In the genomic region with DNA sequence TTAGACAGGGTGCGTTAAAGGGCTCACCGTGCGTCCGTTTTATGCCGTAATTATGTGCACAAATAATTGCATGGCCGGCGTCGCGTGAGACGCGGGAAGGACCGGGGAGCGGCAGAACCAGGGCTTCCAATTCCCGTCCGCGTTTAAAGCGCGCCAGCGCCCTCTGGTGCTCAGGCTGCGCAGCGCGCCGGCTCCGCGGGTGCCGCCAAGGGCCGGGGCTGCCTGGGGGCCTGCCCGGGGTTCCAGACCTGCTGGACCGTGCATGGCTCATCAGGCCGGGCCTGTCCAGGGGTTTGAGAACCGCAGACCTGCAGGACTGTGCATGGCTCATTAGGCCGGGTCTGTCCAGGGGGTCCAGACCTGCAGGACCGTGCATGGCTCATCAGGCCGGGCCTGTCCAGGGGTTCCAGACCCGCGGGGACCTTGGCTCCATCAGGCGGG, we compare ENCODE assay signal across 8 cellular contexts.
DNase-seq lines count a peak whose midpoint lies in the region; ATAC-seq, FAIRE-seq and TF ChIP-seq lines count a peak whose summit lies in the region.

No MANE protein-coding gene starts in this region.

- H3K9ac ChIP-seq in endothelial cell of umbilical vein (replicated peaks; ENCODE audit: extremely low read depth, insufficient read depth, low read length), result no peak overlapping the region

- peak overlapping the region; percentile 46 for H2AFZ ChIP-seq in endothelial cell of umbilical vein (ENCODE audit: low read depth, low read length)

- no peak overlapping the region for H3K27ac ChIP-seq in endothelial cell of umbilical vein (ENCODE audit: insufficient read depth, low read depth, low read length)
- H3K27ac ChIP-seq in muscle layer of duodenum (ENCODE audit: low read length), result no peak overlapping the region

- TF ChIP-seq CTCF in endothelial cell of umbilical vein (IDR thresholded peaks at IDR 0.05; ENCODE audit: extremely low read depth in 1 of 2, insufficient read depth in 1 of 2, low read depth in 1 of 2, low read length in 2 of 2), result peak; percentile 77 to 85

- CTCF ChIA-PET in endothelial cell of umbilical vein (lab: Charles Lee), result no interaction called here

- H3K4me2 ChIP-seq in endothelial cell of umbilical vein (ENCODE audit: insufficient read depth, low read length), result peak overlapping the region; percentile 29

- no peaks in the 10 kb centered on the region for H3K79me2 ChIP-seq in endothelial cell of umbilical vein (ENCODE audit: control insufficient read depth, insufficient read depth, low read length)

- H3K36me3 ChIP-seq in endothelial cell of umbilical vein (ENCODE audit: control insufficient read depth in 2 of 2, extremely low read depth in 1 of 2, insufficient read depth in 2 of 2, low read length in 2 of 2) (no peaks in the 10 kb centered on the region), muscle layer of duodenum (ENCODE audit: control insufficient read depth in 1 of 2, insufficient read depth in 2 of 2, low read length in 2 of 2) (no peaks in the 10 kb centered on the region)

- H3K4me1 ChIP-seq in endothelial cell of umbilical vein (ENCODE audit: control insufficient read depth, extremely low read depth, insufficient read depth, low read length) (no peaks in the 10 kb centered on the region), muscle layer of duodenum (ENCODE audit: control insufficient read depth in 1 of 2, insufficient read depth in 2 of 2, low read length in 2 of 2) (peaks cover 0 to 5% of the 10 kb centered on the region in 2 donors)

- no peaks in the 10 kb centered on the region for H3K9me1 ChIP-seq in endothelial cell of umbilical vein (replicated peaks; ENCODE audit: control insufficient read depth, extremely low read depth, insufficient read depth, low read length)

- POLR2A ChIA-PET in endothelial cell of umbilical vein (lab: Charles Lee), result no interaction called here

- intact Hi-C loops in endothelial cell of umbilical vein (cut with micrococcal nuclease), result loop anchor here (1.0 to 5.0 kb wide), 2 partner anchors 514 to 977 kb away; no protein-coding TSS in a partner anchor

- peak; percentile 51 for DNase-seq in GM12892 (ENCODE audit: insufficient read length)
- DNase-seq in NCI-H774 (lab: John Stamatoyannopoulos, UW), result peak; percentile 91
- peak; percentile 31 for DNase-seq in activated CD8-positive, alpha-beta memory T cell treated with anti-CD3 and anti-CD28 coated beads, Interleukin-2, amount 50 U/mL, for 24 hours (ENCODE audit: extremely low read depth)
- peak; percentile 4 for DNase-seq in endothelial cell of umbilical vein (ENCODE audit: low read depth, low spot score)
- DNase-seq in stimulated activated CD8-positive, alpha-beta memory T cell treated with anti-CD3 and anti-CD28 coated beads, Interleukin-7, amount 100 ng/mL, for 1 hour (ENCODE audit: low read depth in 2 of 2), result peak; percentile 62

- H3K27me3 ChIP-seq in endothelial cell of umbilical vein (ENCODE audit: control insufficient read depth in 2 of 2, insufficient read depth in 2 of 2, low read length in 2 of 2) (no peaks in the 10 kb centered on the region), muscle layer of duodenum (ENCODE audit: low read depth, low read length) (no peaks in the 10 kb centered on the region)

- H4K20me1 ChIP-seq in endothelial cell of umbilical vein (replicated peaks; ENCODE audit: control insufficient read depth, extremely low read depth, insufficient read depth, low read length), result no peaks in the 10 kb centered on the region

- FAIRE-seq in GM12892 (lab: Jason Lieb, UNC) (no peak), endothelial cell of umbilical vein (lab: Jason Lieb, UNC) (peak; percentile 31)

- ATAC-seq in HG02973 (IDR thresholded peaks at IDR 0.05; ENCODE audit: unreplicated experiment) (peak; percentile 89), GM21717 (IDR thresholded peaks at IDR 0.05; ENCODE audit: unreplicated experiment) (no peak)

- H3K9me3 ChIP-seq in endothelial cell of umbilical vein (replicated peaks; ENCODE audit: control insufficient read depth, insufficient read depth, low read length) (no peaks in the 10 kb centered on the region), muscle layer of duodenum (ENCODE audit: control insufficient read depth in 1 of 2, low read length in 2 of 2) (no peaks in the 10 kb centered on the region)

- H3K4me3 ChIP-seq in endothelial cell of umbilical vein (replicated peaks in 1 of 3; ENCODE audit: insufficient read depth in 1 of 3, low read depth in 1 of 3, low read length in 3 of 3), result no peak overlapping the region
- H3K4me3 ChIP-seq in muscle layer of duodenum (ENCODE audit: low read depth in 1 of 2, low read length in 2 of 2), result peak overlapping the region; percentile 54 to 58

- dilution Hi-C loops in endothelial cell of umbilical vein (cut with MboI; ENCODE audit: extremely low pct_ligation_motif_present, low sequenced_read_pairs), result no loop called here

- TF ChIP-seq POLR2A in GM12892 (IDR thresholded peaks at IDR 0.05; ENCODE audit: low read depth, low read length) (no peak), endothelial cell of umbilical vein (IDR thresholded peaks at IDR 0.05; ENCODE audit: low read depth, low read length) (no peak)

- no TSS peak for BruUV-seq in endothelial cell of umbilical vein (replicated peaks; lab: Mats Ljungman, UMichigan)

TF ChIP-seq in endothelial cell of umbilical vein, 7 proteins besides CTCF, POLR2A, EP300 and RAD21:
- TF ChIP-seq, protein P1, sequence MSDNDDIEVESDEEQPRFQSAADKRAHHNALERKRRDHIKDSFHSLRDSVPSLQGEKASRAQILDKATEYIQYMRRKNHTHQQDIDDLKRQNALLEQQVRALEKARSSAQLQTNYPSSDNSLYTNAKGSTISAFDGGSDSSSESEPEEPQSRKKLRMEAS (IDR thresholded peaks at IDR 0.05; ENCODE audit: insufficient read depth, insufficient read length), result no peak
- TF ChIP-seq JUN (IDR thresholded peaks at IDR 0.05; ENCODE audit: borderline replicate concordance, insufficient read depth, insufficient read length, low read depth) (no peak), MYC (IDR thresholded peaks at IDR 0.05; ENCODE audit: low read depth, low read length) (no peak), GATA2 (IDR thresholded peaks at IDR 0.05; ENCODE audit: insufficient read depth, insufficient read length, low read depth, low read length) (no peak), POLR2AphosphoS5 (IDR thresholded peaks at IDR 0.05; ENCODE audit: insufficient read depth, low read depth, low read length) (no peak), EZH2 (IDR thresholded peaks at IDR 0.05; ENCODE audit: borderline replicate concordance, low read depth, low read length, severe bottlenecking) (no peak), FOS (IDR thresholded peaks at IDR 0.05; ENCODE audit: borderline replicate concordance, insufficient read depth, low read length) (no peak)

Comparison
In these comparisons a context has a peak if more than half of its experiments do, and no peak if none do; other contexts are left out.
1. DNase-seq: peak in every context shown above with its lines; median percentile 91 in NCI-H774; 62 in stimulated activated CD8-positive, alpha-beta memory T cell treated with anti-CD3 and anti-CD28 coated beads, Interleukin-7, amount 100 ng/mL, for 1 hour; 51 in GM12892; 31 in activated CD8-positive, alpha-beta memory T cell treated with anti-CD3 and anti-CD28 coated beads, Interleukin-2, amount 50 U/mL, for 24 hours; 4 in endothelial cell of umbilical vein.
2. H3K4me3 ChIP-seq: peak in muscle layer of duodenum (2 of 2); none in endothelial cell of umbilical vein (0 of 3).